ENCODE assay signal across 8 cellular contexts in genomic region chr7:65770473-65771163, GRCh38.
A peak's percentile ranks its signal among the peaks of the same experiment; 100 is the strongest.
DNase-seq lines count a peak whose midpoint lies in the region; FAIRE-seq and TF ChIP-seq lines count a peak whose summit lies in the region.
"Not testable (repeated sequence)": the region's sequence is repeated elsewhere in the genome, so short reads cannot be mapped to it uniquely, and the experiment has no call there.

No MANE protein-coding gene starts in this region.

- H3K27me3 ChIP-seq in SJSA1 (replicated peaks) = not testable (repeated sequence)

- not testable (repeated sequence) for TF ChIP-seq CTCF in HFF-Myc (IDR thresholded peaks at IDR 0.05; ENCODE audit: low read depth, low read length, missing control alignments)

- CTCF ChIA-PET in activated naive CD4-positive, alpha-beta T cell treated with anti-CD3 and anti-CD28 coated beads for 36 hours (lab: Charles Lee) = not testable (repeated sequence)

- H3K9me3 Mint-ChIP-seq in activated naive CD4-positive, alpha-beta T cell treated with anti-CD3 and anti-CD28 coated beads for 36 hours = not testable (repeated sequence)

- H3K36me3 Mint-ChIP-seq in activated naive CD4-positive, alpha-beta T cell treated with anti-CD3 and anti-CD28 coated beads for 36 hours (ENCODE audit: low read depth) = not testable (repeated sequence)

- intact Hi-C loops in activated naive CD4-positive, alpha-beta T cell treated with anti-CD3 and anti-CD28 coated beads for 36 hours (cut with micrococcal nuclease) = loop anchor here (1.0 to 2.0 kb wide), 3 partner anchors 19 to 398 kb away; partner anchors contain the start of genes VKORC1L1 and ZNF92

- FAIRE-seq in frontal cortex (lab: Jason Lieb, UNC) = not testable (repeated sequence)

- H3K9me3 ChIP-seq in SJSA1 (replicated peaks) = not testable (repeated sequence)

- H3K36me3 ChIP-seq in SJSA1 = not testable (repeated sequence)

- DNase-seq in HFF-Myc (ENCODE audit: extremely low read depth, low read depth) (peak; percentile 36), MV-4-11 (lab: John Stamatoyannopoulos, UW) (peak; percentile 91), SJSA1 (ENCODE audit: low read depth in 1 of 2, low spot score in 2 of 2) (peak; percentile 90 to 94), frontal cortex (ENCODE audit: low spot score in 2 of 2) (peak; percentile 77 to 78), nucleus accumbens (lab: John Stamatoyannopoulos, UW) (peak; percentile 74 to 98 (median 93)), superior temporal gyrus (ENCODE audit: extremely low spot score) (peak; percentile 96)
- peak; percentile 96 for DNase-seq in activated naive CD4-positive, alpha-beta T cell treated with anti-CD3 and anti-CD28 coated beads for 36 hours

- peak overlapping the region; percentile 67 for H3K4me3 ChIP-seq in GM08714 (ENCODE audit: low read length)
- peak overlapping the region; percentile 62 for H3K4me3 ChIP-seq in HFF-Myc (replicated peaks; ENCODE audit: low read depth, low read length)
- H3K4me3 ChIP-seq in SJSA1 = peak overlapping the region; percentile 52

- peak overlapping the region; percentile 91 for H3K27ac Mint-ChIP-seq in activated naive CD4-positive, alpha-beta T cell treated with anti-CD3 and anti-CD28 coated beads for 36 hours

- not testable (repeated sequence) for H3K4me1 Mint-ChIP-seq in activated naive CD4-positive, alpha-beta T cell treated with anti-CD3 and anti-CD28 coated beads for 36 hours (ENCODE audit: low read depth)

- peak overlapping the region; percentile 65 for H3K27ac ChIP-seq in SJSA1

- H3K4me3 Mint-ChIP-seq in activated naive CD4-positive, alpha-beta T cell treated with anti-CD3 and anti-CD28 coated beads for 36 hours = peak overlapping the region; percentile 87

- not testable (repeated sequence) for H3K27me3 Mint-ChIP-seq in activated naive CD4-positive, alpha-beta T cell treated with anti-CD3 and anti-CD28 coated beads for 36 hours (ENCODE audit: low read depth)

- H3K4me1 ChIP-seq in SJSA1 (replicated peaks) = not testable (repeated sequence)

Comparison
In these comparisons a context has a peak if more than half of its experiments do, and no peak if none do; other contexts are left out.
1. Peak in every context shown above with its lines: DNase-seq, H3K4me3 ChIP-seq and H3K27ac ChIP-seq.
2. DNase-seq: peak in every context shown above with its lines; median percentile 96 in activated naive CD4-positive, alpha-beta T cell treated with anti-CD3 and anti-CD28 coated beads for 36 hours; 96 in superior temporal gyrus; 93 in nucleus accumbens; 92 in SJSA1; 91 in MV-4-11; 78 in frontal cortex; 36 in HFF-Myc.